ENCODE assay signal across 14 cellular contexts in genomic region chr9:97545507-97545906, GRCh38.
"Had no signal": no experiment of that assay in that cellular context is flagged by ENCODE, and none has a peak within 500 bp of the region (broad histone marks: within the 10 kb centered on the region; RNA-seq: fewer than 3 reads in every experiment).

No MANE protein-coding gene starts in this region.

- H3K27ac ChIP-seq: body of pancreas, colonic mucosa, SK-N-MC, suprapubic skin, WERI-Rb-1 had no signal

- H3K4me1 ChIP-seq: colonic mucosa, suprapubic skin had no signal

- DNase-seq: activated CD4-positive, alpha-beta memory T cell treated with anti-CD3 and anti-CD28 coated beads for 36 hours; activated CD4-positive, alpha-beta T cell treated with anti-CD3 and anti-CD28 coated beads for 36 hours; activated naive CD4-positive, alpha-beta T cell; body of pancreas; colonic mucosa; nucleus accumbens; small intestine; stimulated activated CD4-positive, alpha-beta T cell treated with anti-CD3 and anti-CD28 coated beads, Interleukin-15, amount 100 ng/mL, for 24 hours; stimulated activated CD4-positive, alpha-beta T cell treated with anti-CD3 and anti-CD28 coated beads, Interleukin-2, amount 100 ng/mL, for 48 hours; WERI-Rb-1 had no signal

- ATAC-seq: activated CD4-positive, alpha-beta T cell treated with anti-CD3 and anti-CD28 coated beads for 36 hours; body of pancreas; natural killer cell treated with Interleukin-12 subunit alpha and Interleukin-12 subunit beta and Interleukin-15 and Interleukin-18, amount 100 ng/mL, for 72 hours had no signal

- H3K36me3 ChIP-seq: colonic mucosa, suprapubic skin, WERI-Rb-1 had no signal

- H3K9me3 ChIP-seq: body of pancreas, colonic mucosa, suprapubic skin had no signal

- H3K4me3 ChIP-seq: body of pancreas, colonic mucosa, lung, SK-N-MC, suprapubic skin had no signal

- H3K27me3 ChIP-seq: body of pancreas, colonic mucosa, suprapubic skin had no signal
